ENCODE assay signal across 23 cellular contexts in genomic region chr20:1937316-1937976, GRCh38. TPM values are rescaled to one million over a fixed set of nuclear protein-coding genes. Genes with fewer than 3 reads are reported as not detected.
"Had no signal": no experiment of that assay in that cellular context is flagged by ENCODE, and none has a peak within 500 bp of the region (broad histone marks: within the 10 kb centered on the region; RNA-seq: fewer than 3 reads in every experiment).

No MANE protein-coding gene starts in this region.

- H3K27me3 ChIP-seq: dorsolateral prefrontal cortex, heart left ventricle, testis, tibial nerve, upper lobe of right lung, vagina had no signal

- H3K4me3 ChIP-seq: coronary artery, dorsolateral prefrontal cortex, heart left ventricle, lower lobe of right lung, testis, tibial nerve, upper lobe of right lung, vagina had no signal

- FAIRE-seq: frontal cortex, small intestine had no signal

- H3K27ac ChIP-seq: coronary artery, heart left ventricle, lower lobe of right lung, testis, tibial nerve, upper lobe of right lung, vagina had no signal

- DNase-seq: dorsolateral prefrontal cortex; effector CD8-positive, alpha-beta T cell; heart left ventricle; hypothalamus; islet precursor cell; lower lobe of right lung; midbrain; small intestine; stimulated activated CD4-positive, alpha-beta T cell treated with anti-CD3 and anti-CD28 coated beads, Interleukin-12 subunit alpha, Interleukin-12 subunit beta, amount 100 ng/mL, for 4 hours; stimulated activated naive CD8-positive, alpha-beta T cell treated with anti-CD3 and anti-CD28 coated beads, Interleukin-15, Interleukin-2, amounts not matched to agents 100 U/mL and 50 U/mL, for 24 hours; testis; upper lobe of right lung had no signal

- H3K36me3 ChIP-seq: upper lobe of right lung had no signal

- H3K4me1 ChIP-seq: testis had no signal

- H3K9me3 ChIP-seq: heart left ventricle, lower lobe of right lung, testis, tibial nerve, upper lobe of right lung, vagina had no signal

- ATAC-seq: heart left ventricle; left lobe of liver; lower lobe of right lung; stimulated activated naive CD8-positive, alpha-beta T cell treated with anti-CD3 and anti-CD28 coated beads, Interleukin-15, Interleukin-2, amounts not matched to agents 100 U/mL and 50 U/mL, for 24 hours; upper lobe of right lung had no signal

RNA-seq across cellular contexts. Expression of gene PDYN, which starts 56.4 kb away (rescaled TPM):
- total RNA-seq: chondrocyte; glomerular endothelial cell; heart left ventricle; left lobe of liver; lower lobe of right lung; natural killer cell treated with Interleukin-12 subunit alpha and Interleukin-12 subunit beta and Interleukin-15 and Interleukin-18, amount 100 ng/mL, for 72 hours; osteoblast; pulmonary artery endothelial cell; tibial nerve; upper lobe of right lung; vagina had no signal
- polyA plus RNA-seq: esophagus, heart left ventricle had no signal
